Comparison of ENCODE assay signal across 1 cellular context in the genomic region with DNA sequence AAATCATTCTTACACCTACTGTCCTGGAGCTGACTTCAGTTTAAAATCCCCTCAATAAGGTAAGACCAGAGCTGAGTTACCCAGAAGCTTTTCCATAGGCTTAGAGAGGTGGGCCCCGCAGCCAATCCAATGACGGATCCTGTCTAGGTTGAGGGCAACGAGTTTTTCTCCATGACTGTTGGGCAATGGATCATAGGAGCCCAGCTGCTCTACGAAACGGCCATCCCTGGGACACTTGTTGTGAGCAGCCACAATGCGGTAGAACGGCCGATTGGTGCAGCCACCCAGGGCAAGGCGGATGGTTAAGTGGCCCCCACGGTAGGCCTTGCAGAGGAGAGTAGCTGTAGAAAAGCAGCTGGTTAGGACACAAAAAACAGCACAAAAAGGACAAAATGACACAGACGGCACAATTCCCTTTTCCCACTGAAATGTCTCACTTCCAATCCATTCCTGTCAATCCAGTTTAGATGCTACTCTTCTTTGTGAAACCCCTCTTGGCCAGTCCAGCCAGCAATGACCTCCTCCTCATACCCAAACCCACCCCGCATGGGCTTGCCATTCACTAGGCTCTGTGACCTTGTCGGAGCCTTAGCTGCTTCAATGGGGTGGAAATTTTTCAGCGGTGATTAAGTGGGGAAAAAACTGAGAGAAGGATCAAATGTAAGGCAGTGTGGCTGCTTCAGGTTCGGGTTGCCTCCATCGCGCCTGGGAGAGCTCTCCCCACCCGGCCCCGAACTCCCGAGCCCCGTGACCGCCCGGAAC.
TF ChIP-seq lines count a peak whose summit lies in the region.

No MANE protein-coding gene starts in this region.

TF ChIP-seq in HepG2, 621 proteins besides CTCF, POLR2A, EP300 and RAD21 (continued from another document):
- TF ChIP-seq, protein P1, sequence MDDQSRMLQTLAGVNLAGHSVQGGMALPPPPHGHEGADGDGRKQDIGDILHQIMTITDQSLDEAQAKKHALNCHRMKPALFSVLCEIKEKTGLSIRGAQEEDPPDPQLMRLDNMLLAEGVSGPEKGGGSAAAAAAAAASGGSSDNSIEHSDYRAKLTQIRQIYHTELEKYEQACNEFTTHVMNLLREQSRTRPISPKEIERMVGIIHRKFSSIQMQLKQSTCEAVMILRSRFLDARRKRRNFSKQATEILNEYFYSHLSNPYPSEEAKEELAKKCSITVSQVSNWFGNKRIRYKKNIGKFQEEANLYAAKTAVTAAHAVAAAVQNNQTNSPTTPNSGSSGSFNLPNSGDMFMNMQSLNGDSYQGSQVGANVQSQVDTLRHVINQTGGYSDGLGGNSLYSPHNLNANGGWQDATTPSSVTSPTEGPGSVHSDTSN (CRISPR knock-in tag; IDR thresholded peaks at IDR 0.05; ENCODE audit: borderline replicate concordance): no peak
- TF ChIP-seq ZNF138 (CRISPR knock-in tag; IDR thresholded peaks at IDR 0.05; ENCODE audit: low read depth) (no peak), ZNF484 (CRISPR knock-in tag; IDR thresholded peaks at IDR 0.05; ENCODE audit: borderline replicate concordance, low read depth) (no peak), FIP1L1 (IDR thresholded peaks at IDR 0.05; ENCODE audit: borderline replicate concordance, insufficient read depth, low read depth, low read length) (no peak), IKZF4 (CRISPR knock-in tag; IDR thresholded peaks at IDR 0.05; ENCODE audit: borderline replicate concordance, low read depth, not compliant biosample characterization) (no peak), TBP (CRISPR knock-in tag; IDR thresholded peaks at IDR 0.05) (no peak), RXRA (CRISPR knock-in tag; IDR thresholded peaks at IDR 0.05) (no peak), ZBTB3 (CRISPR knock-in tag; IDR thresholded peaks at IDR 0.05; ENCODE audit: borderline replicate concordance, low read depth) (peak; percentile 77; the same call in 1 of the 2 replicates), WIZ (CRISPR knock-in tag; IDR thresholded peaks at IDR 0.05) (no peak), SMARCE1 (IDR thresholded peaks at IDR 0.05; ENCODE audit: borderline replicate concordance) (no peak), HES4 (CRISPR knock-in tag; IDR thresholded peaks at IDR 0.05; ENCODE audit: borderline replicate concordance) (no peak), ZNF263 (CRISPR knock-in tag; IDR thresholded peaks at IDR 0.05) (no peak; the same call in 1 of the 2 replicates), SP140L (CRISPR knock-in tag; IDR thresholded peaks at IDR 0.05; ENCODE audit: borderline replicate concordance) (no peak), ZBTB7A (CRISPR knock-in tag; IDR thresholded peaks at IDR 0.05) (no peak), ZNF30 (CRISPR knock-in tag; IDR thresholded peaks at IDR 0.05) (0 out of 2 replicates have a peak, but pooled peaks have one; percentile 26), RFXAP (CRISPR knock-in tag; IDR thresholded peaks at IDR 0.05; ENCODE audit: borderline replicate concordance) (peak; percentile 9; the same call in 1 of the 2 replicates), CBX1 (IDR thresholded peaks at IDR 0.05; ENCODE audit: low read depth) (no peak), GPN1 (CRISPR knock-in tag; IDR thresholded peaks at IDR 0.05; ENCODE audit: borderline replicate concordance) (no peak), KAT8 (CRISPR knock-in tag; IDR thresholded peaks at IDR 0.05) (no peak), MXI1 (IDR thresholded peaks at IDR 0.05; ENCODE audit: borderline replicate concordance, low read depth, low read length) (no peak), ZC3H13 (CRISPR knock-in tag; IDR thresholded peaks at IDR 0.05) (peak; percentile 20; the same call in 1 of the 2 replicates), ESRRA (CRISPR knock-in tag; IDR thresholded peaks at IDR 0.05; ENCODE audit: low read depth) (no peak), ZNF652 (CRISPR knock-in tag; IDR thresholded peaks at IDR 0.05; ENCODE audit: borderline replicate concordance, low read depth) (no peak), PAX8 (CRISPR knock-in tag; IDR thresholded peaks at IDR 0.05; ENCODE audit: borderline replicate concordance) (no peak)
- TF ChIP-seq, protein P2, sequence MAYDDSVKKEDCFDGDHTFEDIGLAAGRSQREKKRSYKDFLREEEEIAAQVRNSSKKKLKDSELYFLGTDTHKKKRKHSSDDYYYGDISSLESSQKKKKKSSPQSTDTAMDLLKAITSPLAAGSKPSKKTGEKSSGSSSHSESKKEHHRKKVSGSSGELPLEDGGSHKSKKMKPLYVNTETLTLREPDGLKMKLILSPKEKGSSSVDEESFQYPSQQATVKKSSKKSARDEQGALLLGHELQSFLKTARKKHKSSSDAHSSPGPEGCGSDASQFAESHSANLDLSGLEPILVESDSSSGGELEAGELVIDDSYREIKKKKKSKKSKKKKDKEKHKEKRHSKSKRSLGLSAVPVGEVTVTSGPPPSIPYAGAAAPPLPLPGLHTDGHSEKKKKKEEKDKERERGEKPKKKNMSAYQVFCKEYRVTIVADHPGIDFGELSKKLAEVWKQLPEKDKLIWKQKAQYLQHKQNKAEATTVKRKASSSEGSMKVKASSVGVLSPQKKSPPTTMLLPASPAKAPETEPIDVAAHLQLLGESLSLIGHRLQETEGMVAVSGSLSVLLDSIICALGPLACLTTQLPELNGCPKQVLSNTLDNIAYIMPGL (CRISPR knock-in tag; IDR thresholded peaks at IDR 0.05; ENCODE audit: borderline replicate concordance in 1 of 2, low read depth in 1 of 2): no peak
- TF ChIP-seq, protein P3, sequence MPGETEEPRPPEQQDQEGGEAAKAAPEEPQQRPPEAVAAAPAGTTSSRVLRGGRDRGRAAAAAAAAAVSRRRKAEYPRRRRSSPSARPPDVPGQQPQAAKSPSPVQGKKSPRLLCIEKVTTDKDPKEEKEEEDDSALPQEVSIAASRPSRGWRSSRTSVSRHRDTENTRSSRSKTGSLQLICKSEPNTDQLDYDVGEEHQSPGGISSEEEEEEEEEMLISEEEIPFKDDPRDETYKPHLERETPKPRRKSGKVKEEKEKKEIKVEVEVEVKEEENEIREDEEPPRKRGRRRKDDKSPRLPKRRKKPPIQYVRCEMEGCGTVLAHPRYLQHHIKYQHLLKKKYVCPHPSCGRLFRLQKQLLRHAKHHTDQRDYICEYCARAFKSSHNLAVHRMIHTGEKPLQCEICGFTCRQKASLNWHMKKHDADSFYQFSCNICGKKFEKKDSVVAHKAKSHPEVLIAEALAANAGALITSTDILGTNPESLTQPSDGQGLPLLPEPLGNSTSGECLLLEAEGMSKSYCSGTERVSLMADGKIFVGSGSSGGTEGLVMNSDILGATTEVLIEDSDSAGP (CRISPR knock-in tag; IDR thresholded peaks at IDR 0.05; ENCODE audit: borderline replicate concordance): no peak
- TF ChIP-seq, protein P4, sequence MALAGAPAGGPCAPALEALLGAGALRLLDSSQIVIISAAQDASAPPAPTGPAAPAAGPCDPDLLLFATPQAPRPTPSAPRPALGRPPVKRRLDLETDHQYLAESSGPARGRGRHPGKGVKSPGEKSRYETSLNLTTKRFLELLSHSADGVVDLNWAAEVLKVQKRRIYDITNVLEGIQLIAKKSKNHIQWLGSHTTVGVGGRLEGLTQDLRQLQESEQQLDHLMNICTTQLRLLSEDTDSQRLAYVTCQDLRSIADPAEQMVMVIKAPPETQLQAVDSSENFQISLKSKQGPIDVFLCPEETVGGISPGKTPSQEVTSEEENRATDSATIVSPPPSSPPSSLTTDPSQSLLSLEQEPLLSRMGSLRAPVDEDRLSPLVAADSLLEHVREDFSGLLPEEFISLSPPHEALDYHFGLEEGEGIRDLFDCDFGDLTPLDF (CRISPR knock-in tag; IDR thresholded peaks at IDR 0.05): no peak
- TF ChIP-seq, protein P5, sequence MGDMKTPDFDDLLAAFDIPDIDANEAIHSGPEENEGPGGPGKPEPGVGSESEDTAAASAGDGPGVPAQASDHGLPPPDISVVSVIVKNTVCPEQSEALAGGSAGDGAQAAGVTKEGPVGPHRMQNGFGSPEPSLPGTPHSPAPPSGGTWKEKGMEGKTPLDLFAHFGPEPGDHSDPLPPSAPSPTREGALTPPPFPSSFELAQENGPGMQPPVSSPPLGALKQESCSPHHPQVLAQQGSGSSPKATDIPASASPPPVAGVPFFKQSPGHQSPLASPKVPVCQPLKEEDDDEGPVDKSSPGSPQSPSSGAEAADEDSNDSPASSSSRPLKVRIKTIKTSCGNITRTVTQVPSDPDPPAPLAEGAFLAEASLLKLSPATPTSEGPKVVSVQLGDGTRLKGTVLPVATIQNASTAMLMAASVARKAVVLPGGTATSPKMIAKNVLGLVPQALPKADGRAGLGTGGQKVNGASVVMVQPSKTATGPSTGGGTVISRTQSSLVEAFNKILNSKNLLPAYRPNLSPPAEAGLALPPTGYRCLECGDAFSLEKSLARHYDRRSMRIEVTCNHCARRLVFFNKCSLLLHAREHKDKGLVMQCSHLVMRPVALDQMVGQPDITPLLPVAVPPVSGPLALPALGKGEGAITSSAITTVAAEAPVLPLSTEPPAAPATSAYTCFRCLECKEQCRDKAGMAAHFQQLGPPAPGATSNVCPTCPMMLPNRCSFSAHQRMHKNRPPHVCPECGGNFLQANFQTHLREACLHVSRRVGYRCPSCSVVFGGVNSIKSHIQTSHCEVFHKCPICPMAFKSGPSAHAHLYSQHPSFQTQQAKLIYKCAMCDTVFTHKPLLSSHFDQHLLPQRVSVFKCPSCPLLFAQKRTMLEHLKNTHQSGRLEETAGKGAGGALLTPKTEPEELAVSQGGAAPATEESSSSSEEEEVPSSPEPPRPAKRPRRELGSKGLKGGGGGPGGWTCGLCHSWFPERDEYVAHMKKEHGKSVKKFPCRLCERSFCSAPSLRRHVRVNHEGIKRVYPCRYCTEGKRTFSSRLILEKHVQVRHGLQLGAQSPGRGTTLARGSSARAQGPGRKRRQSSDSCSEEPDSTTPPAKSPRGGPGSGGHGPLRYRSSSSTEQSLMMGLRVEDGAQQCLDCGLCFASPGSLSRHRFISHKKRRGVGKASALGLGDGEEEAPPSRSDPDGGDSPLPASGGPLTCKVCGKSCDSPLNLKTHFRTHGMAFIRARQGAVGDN (CRISPR knock-in tag; IDR thresholded peaks at IDR 0.05): no peak
- TF ChIP-seq, protein P6, sequence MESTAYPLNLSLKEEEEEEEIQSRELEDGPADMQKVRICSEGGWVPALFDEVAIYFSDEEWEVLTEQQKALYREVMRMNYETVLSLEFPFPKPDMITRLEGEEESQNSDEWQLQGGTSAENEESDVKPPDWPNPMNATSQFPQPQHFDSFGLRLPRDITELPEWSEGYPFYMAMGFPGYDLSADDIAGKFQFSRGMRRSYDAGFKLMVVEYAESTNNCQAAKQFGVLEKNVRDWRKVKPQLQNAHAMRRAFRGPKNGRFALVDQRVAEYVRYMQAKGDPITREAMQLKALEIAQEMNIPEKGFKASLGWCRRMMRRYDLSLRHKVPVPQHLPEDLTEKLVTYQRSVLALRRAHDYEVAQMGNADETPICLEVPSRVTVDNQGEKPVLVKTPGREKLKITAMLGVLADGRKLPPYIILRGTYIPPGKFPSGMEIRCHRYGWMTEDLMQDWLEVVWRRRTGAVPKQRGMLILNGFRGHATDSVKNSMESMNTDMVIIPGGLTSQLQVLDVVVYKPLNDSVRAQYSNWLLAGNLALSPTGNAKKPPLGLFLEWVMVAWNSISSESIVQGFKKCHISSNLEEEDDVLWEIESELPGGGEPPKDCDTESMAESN (CRISPR knock-in tag; conservative IDR thresholded peaks at IDR 0.05): no peak
- TF ChIP-seq, protein P7, sequence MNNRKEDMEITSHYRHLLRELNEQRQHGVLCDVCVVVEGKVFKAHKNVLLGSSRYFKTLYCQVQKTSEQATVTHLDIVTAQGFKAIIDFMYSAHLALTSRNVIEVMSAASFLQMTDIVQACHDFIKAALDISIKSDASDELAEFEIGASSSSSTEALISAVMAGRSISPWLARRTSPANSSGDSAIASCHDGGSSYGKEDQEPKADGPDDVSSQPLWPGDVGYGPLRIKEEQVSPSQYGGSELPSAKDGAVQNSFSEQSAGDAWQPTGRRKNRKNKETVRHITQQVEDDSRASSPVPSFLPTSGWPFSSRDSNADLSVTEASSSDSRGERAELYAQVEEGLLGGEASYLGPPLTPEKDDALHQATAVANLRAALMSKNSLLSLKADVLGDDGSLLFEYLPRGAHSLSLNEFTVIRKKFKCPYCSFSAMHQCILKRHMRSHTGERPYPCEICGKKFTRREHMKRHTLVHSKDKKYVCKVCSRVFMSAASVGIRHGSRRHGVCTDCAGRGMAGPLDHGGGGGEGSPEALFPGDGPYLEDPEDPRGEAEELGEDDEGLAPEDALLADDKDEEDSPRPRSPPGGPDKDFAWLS (CRISPR knock-in tag; IDR thresholded peaks at IDR 0.05; ENCODE audit: borderline replicate concordance): no peak
